In the genomic region with DNA sequence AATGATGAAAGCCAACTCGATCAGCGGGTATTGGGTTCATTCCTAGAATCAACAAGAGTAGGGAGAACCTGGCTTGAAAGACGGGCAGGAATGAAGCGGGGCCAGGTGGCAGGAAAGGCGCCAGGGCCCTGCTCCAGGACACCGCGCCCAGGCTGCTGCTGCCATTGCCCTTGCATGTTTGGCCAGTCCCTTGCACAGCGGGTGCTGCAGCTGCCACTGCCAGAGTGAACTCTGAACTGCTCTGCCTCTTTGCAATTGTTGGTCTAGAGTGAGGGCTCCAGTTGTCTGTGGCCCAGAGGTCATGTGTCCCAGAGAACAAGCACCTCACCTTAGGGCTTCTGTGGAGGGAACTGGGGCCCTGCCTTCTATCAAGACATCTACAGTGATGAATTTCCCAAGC, we compare ENCODE assay signal across 20 cellular contexts. TPM values are rescaled to one million over a fixed set of nuclear protein-coding genes. Genes with fewer than 3 reads are reported as not detected.
DNase-seq lines count a peak whose midpoint lies in the region; ATAC-seq, FAIRE-seq and TF ChIP-seq lines count a peak whose summit lies in the region.
"Had no signal": no experiment of that assay in that cellular context is flagged by ENCODE, and none has a peak within 500 bp of the region (broad histone marks: within the 10 kb centered on the region; RNA-seq: fewer than 3 reads in every experiment).

No MANE protein-coding gene starts in this region.

- H3K9me3 ChIP-seq in astrocyte (ENCODE audit: insufficient read depth, low read depth, low read length) (no peaks in the 10 kb centered on the region), right lobe of liver (no peaks in the 10 kb centered on the region)
- H3K9me3 ChIP-seq: SK-N-SH had no signal

- no peak for TF ChIP-seq CTCF in 22Rv1 (IDR thresholded peaks at IDR 0.05)
- TF ChIP-seq CTCF in astrocyte (IDR thresholded peaks at IDR 0.05; ENCODE audit: insufficient read depth, low read depth, low read length): no peak
- no peak for TF ChIP-seq CTCF in right lobe of liver (IDR thresholded peaks at IDR 0.05)
- TF ChIP-seq CTCF in GM20000 (IDR thresholded peaks at IDR 0.05; ENCODE audit: extremely low read depth, missing control alignments): no peak

- no peak overlapping the region for H3K4me2 ChIP-seq in astrocyte (ENCODE audit: low read length)
- H3K4me2 ChIP-seq: KMS-11, SK-N-SH had no signal

- ATAC-seq in right lobe of liver (peak; percentile 34 to 97 (median 92)), GM21529 (IDR thresholded peaks at IDR 0.05; ENCODE audit: unreplicated experiment) (no peak)
- ATAC-seq: Panc1 had no signal

- H3K36me3 ChIP-seq in astrocyte (ENCODE audit: insufficient read depth, low read length) (no peaks in the 10 kb centered on the region), right lobe of liver (no peaks in the 10 kb centered on the region)

- 28% methylated on average over 6 of the region's 8 CpGs for WGBS in right lobe of liver (ENCODE audit: insufficient coverage, low coverage, low lambda C conversion rate, missing lambda C conversion rate)

- TF ChIP-seq POLR2A in right lobe of liver (IDR thresholded peaks at IDR 0.05): no peak

- H3K4me1 Mint-ChIP-seq in astrocyte (ENCODE audit: low read depth, unreplicated experiment): peaks cover 14% of the 10 kb centered on the region

- H3K27ac ChIP-seq in 22Rv1 (peak overlapping the region; percentile 93), astrocyte (ENCODE audit: low read depth, low read length) (no peak overlapping the region), right lobe of liver (no peak overlapping the region)
- H3K27ac ChIP-seq: GM23248, KMS-11 had no signal

- no peaks in the 10 kb centered on the region for H3K79me2 ChIP-seq in astrocyte (ENCODE audit: insufficient read depth, low read length)

- no peak overlapping the region for H2AFZ ChIP-seq in astrocyte (ENCODE audit: low read depth, low read length)
- H2AFZ ChIP-seq: GM23248 had no signal

- no peaks in the 10 kb centered on the region for H3K9me3 Mint-ChIP-seq in astrocyte (ENCODE audit: unreplicated experiment)

- no peak overlapping the region for H3K9ac ChIP-seq in astrocyte (ENCODE audit: low read length)
- H3K9ac ChIP-seq: GM23248, KMS-11, SK-N-SH had no signal

- H3K4me3 Mint-ChIP-seq in astrocyte (ENCODE audit: unreplicated experiment): no peak overlapping the region
- H3K4me3 Mint-ChIP-seq: CD14-positive monocyte had no signal

- H3K36me3 Mint-ChIP-seq in astrocyte (ENCODE audit: low read depth, unreplicated experiment): no peaks in the 10 kb centered on the region
- H3K36me3 Mint-ChIP-seq: CD14-positive monocyte had no signal

- H3K27ac Mint-ChIP-seq in astrocyte (ENCODE audit: unreplicated experiment): peak overlapping the region; percentile 77
- H3K27ac Mint-ChIP-seq: CD14-positive monocyte had no signal

- H3K27me3 Mint-ChIP-seq in astrocyte (ENCODE audit: low read depth, unreplicated experiment): no peaks in the 10 kb centered on the region

- no peaks in the 10 kb centered on the region for H4K20me1 ChIP-seq in astrocyte (ENCODE audit: insufficient read depth, low read length)

- intact Hi-C loops in right lobe of liver (cut with DNase I) (no loop called here), posterior cingulate gyrus (cut with DNase I) (no loop called here)

- FAIRE-seq in astrocyte (lab: Jason Lieb, UNC): no peak

- DNase-seq in HuH-7 (ENCODE audit: low spot score): peak; percentile 17
- DNase-seq in astrocyte (ENCODE audit: low read depth): no peak
- DNase-seq in right lobe of liver: peak; percentile 72 to 79 (median 78)
- no peak for DNase-seq in activated CD4-positive, alpha-beta T cell treated with anti-CD3 and anti-CD28 coated beads for 1 hour
- DNase-seq in GM20000 (ENCODE audit: low spot score): no peak
- DNase-seq in posterior cingulate gyrus: no peak
- DNase-seq: COR-L47, GM23248, NCI-H1436, NCI-H2081 treated with DMSO at 0.1 percent for 48 hours, NCI-H524, Right ventricle myocardium superior, SK-N-SH had no signal

- peaks cover 4% of the 10 kb centered on the region for H3K27me3 ChIP-seq in astrocyte (ENCODE audit: insufficient read depth, low read length)
- H3K27me3 ChIP-seq in right lobe of liver: no peaks in the 10 kb centered on the region

- H3K4me1 ChIP-seq in astrocyte (ENCODE audit: insufficient read depth, low read length) (no peaks in the 10 kb centered on the region), right lobe of liver (no peaks in the 10 kb centered on the region)

- H3K4me3 ChIP-seq in astrocyte (ENCODE audit: insufficient read depth, low read depth, low read length) (no peak overlapping the region), right lobe of liver (no peak overlapping the region)
- H3K4me3 ChIP-seq: GM23248 had no signal

RNA-seq across cellular contexts. Expression of gene CARTPT, which starts 24.0 kb away (rescaled TPM):
- total RNA-seq in astrocyte (not detected in 2 replicates), right lobe of liver (not detected)
- total RNA-seq: A673, GM23248, M059J, Right ventricle myocardium superior had no signal

Comparison
In these comparisons a context has a peak if more than half of its experiments do, and no peak if none do; other contexts are left out.
1. DNase-seq: peak in HuH-7 (single experiment) and right lobe of liver (3 of 3); none in astrocyte (single experiment), activated CD4-positive, alpha-beta T cell treated with anti-CD3 and anti-CD28 coated beads for 1 hour (single experiment), GM20000 (single experiment) and posterior cingulate gyrus (0 of 10).